ENCODE assay signal across 19 cellular contexts in the genomic region with DNA sequence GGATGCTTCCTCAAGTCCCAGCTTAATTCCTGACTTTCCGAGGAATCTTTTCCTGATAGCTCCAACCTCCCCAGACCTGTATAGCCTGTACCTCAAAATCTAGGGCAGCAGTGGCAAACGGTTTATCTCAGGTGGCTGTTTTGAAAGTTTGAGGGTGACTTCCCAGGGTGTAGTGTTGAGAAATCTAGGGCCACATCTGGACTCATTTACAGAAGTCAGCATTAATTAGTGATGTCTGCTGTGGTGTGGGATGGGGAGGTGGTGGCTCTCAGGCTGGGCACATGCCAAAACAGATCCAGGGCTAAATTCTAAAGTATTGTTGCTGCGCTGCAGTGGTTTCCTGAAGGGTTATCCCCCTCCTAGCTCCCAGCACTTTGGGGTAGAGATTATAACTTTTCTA. TPM values are rescaled to one million over a fixed set of nuclear protein-coding genes. Genes with fewer than 3 reads are reported as not detected.
"Had no signal": no experiment of that assay in that cellular context is flagged by ENCODE, and none has a peak within 500 bp of the region (broad histone marks: within the 10 kb centered on the region; RNA-seq: fewer than 3 reads in every experiment).

No MANE protein-coding gene starts in this region.

- H3K4me3 ChIP-seq: mucosa of descending colon, psoas muscle, transverse colon had no signal

- H3K27ac Mint-ChIP-seq: activated CD4-positive, alpha-beta T cell treated with anti-CD3 and anti-CD28 coated beads, Interleukin-2, amount 10 ng/mL, durations not matched to agents 7 days and 5 days; activated naive CD4-positive, alpha-beta T cell treated with anti-CD3 and anti-CD28 coated beads, Interleukin-2, amount 50 U/mL, for 72 hours; endodermal cell had no signal

- DNase-seq: activated CD4-positive, alpha-beta T cell treated with anti-CD3 and anti-CD28 coated beads, Interleukin-2, amount 10 ng/mL, durations not matched to agents 7 days and 5 days; activated CD4-positive, CD25-positive, alpha-beta regulatory T cell; activated CD8-positive, alpha-beta memory T cell treated with anti-CD3 and anti-CD28 coated beads for 24 hours; activated effector memory CD4-positive, alpha-beta T cell treated with Interleukin-2 at 50 U/mL for 16 hours; amygdala; brain microvascular endothelial cell; endodermal cell; erythroblast; glutamatergic neuron; mammary epithelial cell; mucosa of descending colon; naive thymus-derived CD8-positive, alpha-beta T cell; occipital lobe; stimulated activated CD4-positive, alpha-beta T cell treated with anti-CD3 and anti-CD28 coated beads, Interleukin-4, amount 100 ng/mL, for 1 hour; stimulated activated CD8-positive, alpha-beta memory T cell treated with anti-CD3 and anti-CD28 coated beads, Interleukin-4, amount 100 ng/mL, for 48 hours; transverse colon had no signal

- H3K36me3 Mint-ChIP-seq: activated naive CD4-positive, alpha-beta T cell treated with anti-CD3 and anti-CD28 coated beads, Interleukin-2, amount 50 U/mL, for 72 hours; naive thymus-derived CD8-positive, alpha-beta T cell had no signal

- H3K4me1 Mint-ChIP-seq: activated CD4-positive, alpha-beta T cell treated with anti-CD3 and anti-CD28 coated beads, Interleukin-2, amount 10 ng/mL, durations not matched to agents 7 days and 5 days; naive thymus-derived CD8-positive, alpha-beta T cell had no signal

- H3K27ac ChIP-seq: brain microvascular endothelial cell, psoas muscle had no signal

- H3K4me3 Mint-ChIP-seq: activated CD4-positive, alpha-beta T cell treated with anti-CD3 and anti-CD28 coated beads, Interleukin-2, amount 10 ng/mL, durations not matched to agents 7 days and 5 days; endodermal cell; naive thymus-derived CD8-positive, alpha-beta T cell had no signal

- H3K9me3 Mint-ChIP-seq: activated CD4-positive, alpha-beta T cell treated with anti-CD3 and anti-CD28 coated beads, Interleukin-2, amount 10 ng/mL, durations not matched to agents 7 days and 5 days; activated naive CD4-positive, alpha-beta T cell treated with anti-CD3 and anti-CD28 coated beads, Interleukin-2, amount 50 U/mL, for 72 hours; endodermal cell; naive thymus-derived CD8-positive, alpha-beta T cell had no signal

- H3K27me3 Mint-ChIP-seq: activated CD4-positive, alpha-beta T cell treated with anti-CD3 and anti-CD28 coated beads, Interleukin-2, amount 10 ng/mL, durations not matched to agents 7 days and 5 days; naive thymus-derived CD8-positive, alpha-beta T cell had no signal

- H3K9me3 ChIP-seq: mucosa of descending colon, psoas muscle, transverse colon had no signal

- H3K36me3 ChIP-seq: brain microvascular endothelial cell, transverse colon had no signal

- H3K27me3 ChIP-seq: brain microvascular endothelial cell, transverse colon had no signal

RNA-seq across cellular contexts. Expression of a gene that starts 38.0 kb away (rescaled TPM):
- total RNA-seq: activated CD4-positive, alpha-beta T cell treated with anti-CD3 and anti-CD28 coated beads, Interleukin-2, amount 10 ng/mL, durations not matched to agents 7 days and 5 days; activated naive CD4-positive, alpha-beta T cell treated with anti-CD3 and anti-CD28 coated beads, Interleukin-2, amount 50 U/mL, for 72 hours; naive thymus-derived CD8-positive, alpha-beta T cell; T-helper 2 cell treated with Interferon-gamma antibody and Interleukin-4, amounts not matched to agents 100 ng/mL and 5 ng/mL, for 36 hours had no signal
